Comparison of ENCODE assay signal across 2 cellular contexts in genomic region chr9:133083688-133084087, GRCh38. TPM values are rescaled to one million over a fixed set of nuclear protein-coding genes. Genes with fewer than 3 reads are reported as not detected.
"Had no signal": no experiment of that assay in that cellular context is flagged by ENCODE, and none has a peak within 500 bp of the region (broad histone marks: within the 10 kb centered on the region; RNA-seq: fewer than 3 reads in every experiment).

No MANE protein-coding gene starts in this region.

RNA-seq across cellular contexts. Expression of gene CEL, which starts 21.9 kb away (rescaled TPM):
- polyA plus RNA-seq: GM23248, IgD-negative memory B cell had no signal
